In genomic region chr3:44326515-44326914, GRCh38 we compare ENCODE assay signal across 4 cellular contexts.
"Had no signal": no experiment of that assay in that cellular context is flagged by ENCODE, and none has a peak within 500 bp of the region (broad histone marks: within the 10 kb centered on the region; RNA-seq: fewer than 3 reads in every experiment).

No MANE protein-coding gene starts in this region.

- FAIRE-seq: H1, HTR-8/SVneo had no signal

- H3K9me3 Mint-ChIP-seq: GM23338, H9 had no signal

- H3K27ac Mint-ChIP-seq: GM23338, H9 had no signal

- H3K4me2 ChIP-seq: GM23338 had no signal

- H3K4me3 ChIP-seq: GM23338 had no signal

- H2AFZ ChIP-seq: GM23338 had no signal

- ATAC-seq: GM23338 had no signal

- DNase-seq: H9 had no signal

- H3K4me3 Mint-ChIP-seq: GM23338, H9 had no signal
